In genomic region chr11:64643258-64643881, GRCh38 we compare ENCODE assay signal across 8 cellular contexts. TPM values are rescaled to one million over a fixed set of nuclear protein-coding genes. Genes with fewer than 3 reads are reported as not detected.
DNase-seq lines count a peak whose midpoint lies in the region; ATAC-seq and TF ChIP-seq lines count a peak whose summit lies in the region.

No MANE protein-coding gene starts in this region.

- no peak for TF ChIP-seq POLR2A in ovary (IDR thresholded peaks at IDR 0.05)

- TF ChIP-seq CTCF in cardiac muscle cell (IDR thresholded peaks at IDR 0.05; ENCODE audit: low read depth, low read length) (no peak), ovary (IDR thresholded peaks at IDR 0.05) (no peak)

- H3K9me3 ChIP-seq in ES-I3 (ENCODE audit: control insufficient read depth, insufficient read depth, low read length): no peaks in the 10 kb centered on the region
- H3K9me3 ChIP-seq in cardiac muscle cell (ENCODE audit: low read depth): no peaks in the 10 kb centered on the region
- no peaks in the 10 kb centered on the region for H3K9me3 ChIP-seq in ovary

- H3K27ac ChIP-seq in cardiac muscle cell: no peak overlapping the region
- H3K27ac ChIP-seq in ovary: no peak overlapping the region

- intact Hi-C loops in ovary (cut with DNase I): no loop called here

- ATAC-seq in GM18861 (IDR thresholded peaks at IDR 0.05; ENCODE audit: unreplicated experiment) (no peak), HG02870 (IDR thresholded peaks at IDR 0.05; ENCODE audit: unreplicated experiment) (no peak), GM18511 (IDR thresholded peaks at IDR 0.05; ENCODE audit: unreplicated experiment) (no peak)

- H3K36me3 ChIP-seq in ES-I3 (ENCODE audit: insufficient read depth, low read length) (no peaks in the 10 kb centered on the region), cardiac muscle cell (no peaks in the 10 kb centered on the region), ovary (no peaks in the 10 kb centered on the region)

- H3K4me1 ChIP-seq in ES-I3 (ENCODE audit: insufficient read depth, low read length): peaks cover 6% of the 10 kb centered on the region; the same call in 1 of the 2 replicates
- no peaks in the 10 kb centered on the region for H3K4me1 ChIP-seq in cardiac muscle cell (ENCODE audit: low read depth)
- peaks cover 4% of the 10 kb centered on the region for H3K4me1 ChIP-seq in ovary (ENCODE audit: insufficient read depth)

- TF ChIP-seq EP300 in ovary (IDR thresholded peaks at IDR 0.05): no peak

- WGBS in ovary, 3 donors: 1 to 2% (median 2%) methylated on average over 45 to 52 of the region's 53 CpGs

- H3K9ac ChIP-seq in ES-I3 (ENCODE audit: low read depth, low read length): peak overlapping the region; percentile 45

- DNase-seq in NCI-H2196 (lab: John Stamatoyannopoulos, UW; ENCODE audit: unreplicated experiment): peak; percentile 69
- peak; percentile 28 to 40 for DNase-seq in cardiac muscle cell (ENCODE audit: low read depth in 1 of 2, low spot score in 1 of 2)
- DNase-seq in ovary: peak; percentile 47 to 70 (median 65)
- DNase-seq in DMS114 treated with DMSO at 0.1 percent for 48 hours (lab: John Stamatoyannopoulos, UW; ENCODE audit: unreplicated experiment): no peak

- H3K27me3 ChIP-seq in cardiac muscle cell (peaks cover 85% of the 10 kb centered on the region), ovary (no peaks in the 10 kb centered on the region)

- H3K4me3 ChIP-seq in cardiac muscle cell (peak overlapping the region; percentile 14), ovary (peak overlapping the region; percentile 69)

RNA-seq across cellular contexts. Expression of gene SLC22A12, which starts 52.4 kb away (rescaled TPM):
- total RNA-seq in cardiac muscle cell (not detected in 2 replicates), ovary (not detected)
- polyA plus RNA-seq in cardiac muscle cell (not detected in 2 replicates), ovary (not detected)
